Comparison of ENCODE assay signal across 8 cellular contexts in genomic region chr12:96195845-96196451, GRCh38. TPM values are rescaled to one million over a fixed set of nuclear protein-coding genes. Genes with fewer than 3 reads are reported as not detected.
DNase-seq lines count a peak whose midpoint lies in the region; ATAC-seq and TF ChIP-seq lines count a peak whose summit lies in the region.

No MANE protein-coding gene starts in this region.

- H3K27me3 ChIP-seq in BJ (ENCODE audit: control insufficient read depth, insufficient read depth, low read length) (no peaks in the 10 kb centered on the region), HUES48 (ENCODE audit: control insufficient read depth, insufficient read depth, low read length) (peaks cover 20% of the 10 kb centered on the region), uterus (no peaks in the 10 kb centered on the region)
- no peaks in the 10 kb centered on the region for H3K27me3 ChIP-seq in naive thymus-derived CD4-positive, alpha-beta T cell (ENCODE audit: control insufficient read depth in 2 of 2, insufficient read depth in 2 of 2, low read length in 2 of 2)

- intact Hi-C loops in naive thymus-derived CD4-positive, alpha-beta T cell (cut with micrococcal nuclease), result loop anchor here (1.0 to 10.0 kb wide), 18 partner anchors 10 to 981 kb away; partner anchors contain the start of genes AMDHD1 (in 2 of the 2), CCDC38 (in 2 of the 2), FGD6 (in 2 of the 2) and LTA4H (in 2 of the 2)
- intact Hi-C loops in uterus (cut with DNase I; ENCODE audit: low total_unique reads), result no loop called here

- H3K4me1 ChIP-seq in HUES48 (ENCODE audit: control insufficient read depth, insufficient read depth, low read length), result peaks cover 12% of the 10 kb centered on the region
- peaks cover 29 to 33% of the 10 kb centered on the region in 2 donors for H3K4me1 ChIP-seq in naive thymus-derived CD4-positive, alpha-beta T cell (ENCODE audit: control insufficient read depth in 2 of 2, insufficient read depth in 2 of 2, low read length in 2 of 2)
- H3K4me1 ChIP-seq in uterus, result peaks cover 4 to 12% of the 10 kb centered on the region in 2 donors

- TF ChIP-seq CTCF in BJ (IDR thresholded peaks at IDR 0.05; ENCODE audit: insufficient read depth, low read depth, low read length) (no peak), endothelial cell (IDR thresholded peaks at IDR 0.05; ENCODE audit: unreplicated experiment) (no peak), uterus (IDR thresholded peaks at IDR 0.05) (no peak)

- H3K27ac ChIP-seq in HUES48 (ENCODE audit: low read depth, low read length) (peak overlapping the region; percentile 84), uterus (peak overlapping the region; percentile 89 to 93)
- H3K27ac ChIP-seq in naive thymus-derived CD4-positive, alpha-beta T cell (ENCODE audit: low read depth, low read length), result peak overlapping the region; percentile 77

- no peak for TF ChIP-seq POLR2A in uterus (IDR thresholded peaks at IDR 0.05)

- H3K36me3 Mint-ChIP-seq in endothelial cell (ENCODE audit: low read depth, unreplicated experiment), result peaks cover 35% of the 10 kb centered on the region
- H3K36me3 Mint-ChIP-seq in naive thymus-derived CD4-positive, alpha-beta T cell, result peaks cover 0 to 9% (median 5%) of the 10 kb centered on the region in 5 donors

- peak overlapping the region; percentile 100 for H3K4me3 Mint-ChIP-seq in endothelial cell (ENCODE audit: unreplicated experiment)
- H3K4me3 Mint-ChIP-seq in naive thymus-derived CD4-positive, alpha-beta T cell, result peak overlapping the region; percentile 92 to 100 (median 98)

- H3K27me3 Mint-ChIP-seq in endothelial cell (ENCODE audit: unreplicated experiment), result peaks cover 21% of the 10 kb centered on the region
- H3K27me3 Mint-ChIP-seq in naive thymus-derived CD4-positive, alpha-beta T cell, result peaks cover 0 to 3% (median 0%) of the 10 kb centered on the region in 5 donors

- CTCF ChIA-PET in BJ (lab: Yijun Ruan, JAX), result interaction anchor here (0.7 to 1.0 kb wide), 2 partner anchors 20 to 1866 kb away, joined by 3 to 4 read pairs; no protein-coding TSS in a partner anchor
- CTCF ChIA-PET in naive thymus-derived CD4-positive, alpha-beta T cell (lab: Charles Lee), result interaction anchor here (0.7 to 6.9 kb wide), 5 partner anchors 9 to 124 kb away, joined by 3 to 35 read pairs (median 4); no protein-coding TSS in a partner anchor

- DNase-seq in BJ (ENCODE audit: low read depth) (no peak), endothelial cell (ENCODE audit: low spot score) (no peak), uterus (peak; percentile 27 to 47)
- peak; percentile 40 for DNase-seq in activated CD4-positive, alpha-beta T cell treated with anti-CD3 and anti-CD28 coated beads, Interleukin-2, amount 50 U/mL, for 4 hours
- DNase-seq in naive thymus-derived CD4-positive, alpha-beta T cell, result peak in 3 of 9 donors; percentile 28 to 57 (median 54)

- H3K4me3 ChIP-seq in BJ (ENCODE audit: low read depth, low read length) (peak overlapping the region; percentile 76), HUES48 (ENCODE audit: low read depth, low read length) (peak overlapping the region; percentile 89), uterus (peak overlapping the region; percentile 78 to 82)
- peak overlapping the region; percentile 59 for H3K4me3 ChIP-seq in naive thymus-derived CD4-positive, alpha-beta T cell (ENCODE audit: low read length)

- H3K4me1 Mint-ChIP-seq in endothelial cell (ENCODE audit: unreplicated experiment), result peaks cover 51% of the 10 kb centered on the region
- H3K4me1 Mint-ChIP-seq in naive thymus-derived CD4-positive, alpha-beta T cell, result peaks cover 32 to 57% (median 48%) of the 10 kb centered on the region in 7 donors

- H3K9me3 ChIP-seq in HUES48 (ENCODE audit: control insufficient read depth, insufficient read depth, low read length), result no peaks in the 10 kb centered on the region
- H3K9me3 ChIP-seq in naive thymus-derived CD4-positive, alpha-beta T cell (ENCODE audit: control insufficient read depth in 2 of 3, low read length in 3 of 3), result no peaks in the 10 kb centered on the region
- no peaks in the 10 kb centered on the region for H3K9me3 ChIP-seq in uterus

- POLR2A ChIA-PET in BJ (lab: Charles Lee), result no interaction called here
- POLR2A ChIA-PET in naive thymus-derived CD4-positive, alpha-beta T cell (lab: Charles Lee), result interaction anchor here (0.7 to 6.7 kb wide), 9 partner anchors 8 to 1933 kb away, joined by 3 to 118 read pairs (median 4); no protein-coding TSS in a partner anchor

- peak overlapping the region; percentile 99 for H3K27ac Mint-ChIP-seq in endothelial cell (ENCODE audit: unreplicated experiment)
- H3K27ac Mint-ChIP-seq in naive thymus-derived CD4-positive, alpha-beta T cell, result peak overlapping the region; percentile 95 to 99 (median 99)

- H3K36me3 ChIP-seq in BJ (ENCODE audit: control insufficient read depth, insufficient read depth, low read length), result no peaks in the 10 kb centered on the region
- H3K36me3 ChIP-seq in HUES48 (ENCODE audit: control insufficient read depth, insufficient read depth, low read length), result no peaks in the 10 kb centered on the region
- peaks cover 0 to 4% (median 0%) of the 10 kb centered on the region in 3 experiments for H3K36me3 ChIP-seq in naive thymus-derived CD4-positive, alpha-beta T cell (ENCODE audit: control insufficient read depth in 2 of 3, insufficient read depth in 3 of 3, low read length in 3 of 3)
- H3K36me3 ChIP-seq in uterus, result peaks cover 0 to 2% of the 10 kb centered on the region in 2 donors

- ATAC-seq in naive thymus-derived CD4-positive, alpha-beta T cell, result no peak
- no peak for ATAC-seq in HG03039 (IDR thresholded peaks at IDR 0.05; ENCODE audit: unreplicated experiment)
- ATAC-seq in HG02973 (IDR thresholded peaks at IDR 0.05; ENCODE audit: unreplicated experiment), result no peak

- H3K9me3 Mint-ChIP-seq in endothelial cell (ENCODE audit: unreplicated experiment), result no peaks in the 10 kb centered on the region
- peaks cover 0 to 1% (median 0%) of the 10 kb centered on the region in 11 donors for H3K9me3 Mint-ChIP-seq in naive thymus-derived CD4-positive, alpha-beta T cell

- H3K9ac ChIP-seq in HUES48 (ENCODE audit: low read depth, low read length), result no peak overlapping the region

RNA-seq across cellular contexts. Expression of gene ELK3, which starts 1.8 kb away (rescaled TPM):
- 15.5 and 20.9 TPM in 2 replicates for polyA plus RNA-seq in BJ (2011; rRNA removed)
- polyA minus RNA-seq in BJ (2011; rRNA and poly(A)+ RNA removed), result 13.0 and 23.2 TPM in 2 replicates
- total RNA-seq in endothelial cell (ENCODE audit: unreplicated experiment), result 294 TPM
- 10 to 100 TPM; 24.9 to 52.3 (median 34.7) TPM for total RNA-seq in naive thymus-derived CD4-positive, alpha-beta T cell
- 10 to 100 TPM; 16.8 to 22.1 TPM for polyA plus RNA-seq in naive thymus-derived CD4-positive, alpha-beta T cell
- 10 to 100 TPM; 36.8 to 81.1 (median 44.9) TPM for total RNA-seq in uterus

Comparison
In these comparisons a context has a peak if more than half of its experiments do, and no peak if none do; other contexts are left out.
1. DNase-seq: peak in activated CD4-positive, alpha-beta T cell treated with anti-CD3 and anti-CD28 coated beads, Interleukin-2, amount 50 U/mL, for 4 hours (2 of 2) and uterus (2 of 2); none in BJ (single experiment) and endothelial cell (single experiment).
2. Peak in every context shown above with its lines, with median percentiles within 50 percentile points of each other: H3K4me3 ChIP-seq and H3K27ac ChIP-seq.